Comparison of ENCODE assay signal across 23 cellular contexts in the genomic region with DNA sequence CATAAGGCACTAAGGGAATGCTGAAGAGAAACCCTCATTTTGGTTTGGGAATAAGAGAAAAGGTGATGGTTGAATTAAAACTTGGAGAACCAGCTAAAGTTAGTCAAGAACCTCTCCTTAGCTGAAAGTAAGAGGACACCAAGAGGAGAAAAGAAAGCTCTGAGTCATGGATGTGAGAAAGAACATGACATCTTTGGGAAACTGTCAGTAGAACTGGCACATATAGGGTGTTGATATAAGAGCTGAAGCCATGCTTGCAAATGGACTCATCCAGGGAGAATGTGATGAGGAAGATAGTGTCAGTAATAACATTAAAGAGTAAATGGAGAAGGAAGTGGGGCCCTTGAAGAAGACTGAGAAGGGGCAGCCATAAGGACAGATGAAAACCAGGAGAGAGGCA. TPM values are rescaled to one million over a fixed set of nuclear protein-coding genes. Genes with fewer than 3 reads are reported as not detected.
A peak's percentile ranks its signal among the peaks of the same experiment; 100 is the strongest.
DNase-seq lines count a peak whose midpoint lies in the region; ATAC-seq, FAIRE-seq and TF ChIP-seq lines count a peak whose summit lies in the region.
"Had no signal": no experiment of that assay in that cellular context is flagged by ENCODE, and none has a peak within 500 bp of the region (broad histone marks: within the 10 kb centered on the region; RNA-seq: fewer than 3 reads in every experiment).

No MANE protein-coding gene starts in this region.

- no peak overlapping the region for H3K27ac ChIP-seq in brain microvascular endothelial cell
- H3K27ac ChIP-seq: body of pancreas, colonic mucosa, heart left ventricle, KMS-11, thyroid gland had no signal

- DNase-seq in activated T-cell treated with anti-CD3 and anti-CD28 coated beads, Interleukin-2, amount 50 U/mL, for 4 hours: no peak
- DNase-seq in activated T-cell treated with anti-CD3 and anti-CD28 coated beads, Interleukin-2, amount 50 U/mL, for 1 hour: no peak
- DNase-seq in HCEC 1CT: peak; percentile 12
- DNase-seq in brain microvascular endothelial cell: peak; percentile 39
- DNase-seq in naive thymus-derived CD8-positive, alpha-beta T cell: no peak
- no peak for DNase-seq in NCI-H2107 (lab: John Stamatoyannopoulos, UW)
- no peak for DNase-seq in RCC 7860 (ENCODE audit: low spot score)
- no peak for DNase-seq in NCI-H748 (lab: John Stamatoyannopoulos, UW; ENCODE audit: unreplicated experiment)
- DNase-seq: activated B cell treated with CpG ODN at 0.5 μM for 24 hours; activated naive CD8-positive, alpha-beta T cell treated with anti-CD3 and anti-CD28 coated beads, Interleukin-2, amount 10 ng/mL, durations not matched to agents 7 days and 5 days; body of pancreas; CD4-positive, alpha-beta memory T cell; colonic mucosa; heart left ventricle; left ventricle myocardium superior; NCI-H2029; NCI-H446; posterior cingulate gyrus; stimulated activated naive B cell treated with anti-CD40 and anti-IgM and Interleukin-4, amounts not matched to agents 10 μg/mL and 1 μg/mL and 100 μg/mL, for 72 hours; thyroid gland had no signal

- peaks cover 8% of the 10 kb centered on the region for H3K9me3 Mint-ChIP-seq in activated T-cell treated with anti-CD3 and anti-CD28 coated beads, Interleukin-2, amount 50 U/mL, for 4 hours
- peaks cover 0 to 3% (median 0%) of the 10 kb centered on the region in 9 donors for H3K9me3 Mint-ChIP-seq in naive thymus-derived CD8-positive, alpha-beta T cell
- H3K9me3 Mint-ChIP-seq: activated B cell treated with CpG ODN at 0.5 μM for 24 hours had no signal

- H3K4me1 Mint-ChIP-seq in activated T-cell treated with anti-CD3 and anti-CD28 coated beads, Interleukin-2, amount 50 U/mL, for 4 hours (ENCODE audit: low read depth): peaks cover 73% of the 10 kb centered on the region
- peaks cover 39 to 65% (median 63%) of the 10 kb centered on the region in 4 donors for H3K4me1 Mint-ChIP-seq in naive thymus-derived CD8-positive, alpha-beta T cell

- TF ChIP-seq CTCF in brain microvascular endothelial cell (IDR thresholded peaks at IDR 0.05; ENCODE audit: low read depth, low read length, missing control alignments): no peak

- H3K36me3 Mint-ChIP-seq in activated T-cell treated with anti-CD3 and anti-CD28 coated beads, Interleukin-2, amount 50 U/mL, for 4 hours (ENCODE audit: insufficient read depth): peaks cover 73% of the 10 kb centered on the region
- H3K36me3 Mint-ChIP-seq in naive thymus-derived CD8-positive, alpha-beta T cell: peaks cover 29 to 72% (median 46%) of the 10 kb centered on the region in 3 donors

- POLR2A ChIA-PET in naive thymus-derived CD8-positive, alpha-beta T cell (lab: Charles Lee): interaction anchor here (0.7 kb wide), 1 partner anchor 70 kb away, joined by 3 read pairs; no protein-coding TSS in a partner anchor

- H3K4me3 ChIP-seq in brain microvascular endothelial cell (ENCODE audit: low read depth, low read length): no peak overlapping the region
- H3K4me3 ChIP-seq: body of pancreas, colonic mucosa, HAP-1, heart left ventricle, thyroid gland had no signal

- peak overlapping the region in 9 of 10 donors; percentile 0 to 94 (median 60) for H3K27ac Mint-ChIP-seq in naive thymus-derived CD8-positive, alpha-beta T cell
- H3K27ac Mint-ChIP-seq: activated B cell treated with CpG ODN at 0.5 μM for 24 hours; activated naive CD8-positive, alpha-beta T cell treated with anti-CD3 and anti-CD28 coated beads, Interleukin-2, amount 10 ng/mL, durations not matched to agents 7 days and 5 days; stimulated activated naive B cell treated with anti-CD40 and anti-IgM and Interleukin-4, amounts not matched to agents 10 μg/mL and 1 μg/mL and 100 μg/mL, for 72 hours had no signal

- ATAC-seq in activated T-cell treated with anti-CD3 and anti-CD28 coated beads, Interleukin-2, amount 50 U/mL, for 4 hours: peak; percentile 51 to 54
- no peak for ATAC-seq in naive thymus-derived CD8-positive, alpha-beta T cell
- ATAC-seq: body of pancreas; heart left ventricle; left ventricle myocardium superior; Panc1; stimulated activated naive B cell treated with anti-CD40 and anti-IgM and Interleukin-4, amounts not matched to agents 10 μg/mL and 1 μg/mL and 100 μg/mL, for 72 hours had no signal

- FAIRE-seq in RCC 7860 (lab: Jason Lieb, UNC): no peak

- H3K36me3 ChIP-seq in brain microvascular endothelial cell (replicated peaks): no peaks in the 10 kb centered on the region
- H3K36me3 ChIP-seq: colonic mucosa, HAP-1, thyroid gland had no signal

- H3K4me3 Mint-ChIP-seq in activated T-cell treated with anti-CD3 and anti-CD28 coated beads, Interleukin-2, amount 50 U/mL, for 4 hours: no peak overlapping the region
- no peak overlapping the region for H3K4me3 Mint-ChIP-seq in naive thymus-derived CD8-positive, alpha-beta T cell
- H3K4me3 Mint-ChIP-seq: activated B cell treated with CpG ODN at 0.5 μM for 24 hours; activated naive CD8-positive, alpha-beta T cell treated with anti-CD3 and anti-CD28 coated beads, Interleukin-2, amount 10 ng/mL, durations not matched to agents 7 days and 5 days; CD4-positive, alpha-beta memory T cell; stimulated activated naive B cell treated with anti-CD40 and anti-IgM and Interleukin-4, amounts not matched to agents 10 μg/mL and 1 μg/mL and 100 μg/mL, for 72 hours had no signal

- H3K27me3 ChIP-seq in brain microvascular endothelial cell (replicated peaks): no peaks in the 10 kb centered on the region
- H3K27me3 ChIP-seq: body of pancreas, colonic mucosa, heart left ventricle, thyroid gland had no signal

- in situ Hi-C loops in brain microvascular endothelial cell (cut with HindIII; ENCODE audit: low pct_ligation_motif_present, low sequenced_read_pairs): no loop called here

- no peaks in the 10 kb centered on the region for H3K27me3 Mint-ChIP-seq in activated T-cell treated with anti-CD3 and anti-CD28 coated beads, Interleukin-2, amount 50 U/mL, for 4 hours (ENCODE audit: low read depth)
- no peaks in the 10 kb centered on the region for H3K27me3 Mint-ChIP-seq in naive thymus-derived CD8-positive, alpha-beta T cell
- H3K27me3 Mint-ChIP-seq: activated B cell treated with CpG ODN at 0.5 μM for 24 hours; activated naive CD8-positive, alpha-beta T cell treated with anti-CD3 and anti-CD28 coated beads, Interleukin-2, amount 10 ng/mL, durations not matched to agents 7 days and 5 days; CD4-positive, alpha-beta memory T cell; stimulated activated naive B cell treated with anti-CD40 and anti-IgM and Interleukin-4, amounts not matched to agents 10 μg/mL and 1 μg/mL and 100 μg/mL, for 72 hours had no signal

RNA-seq across cellular contexts. Expression of gene LRRC8C, which starts 54.3 kb away (rescaled TPM):
- 10 to 100 TPM; 59.0 to 78.1 (median 74.3) TPM for total RNA-seq in activated T-cell treated with anti-CD3 and anti-CD28 coated beads, Interleukin-2, amount 50 U/mL, for 4 hours
- total RNA-seq in naive thymus-derived CD8-positive, alpha-beta T cell: 10 to 100 TPM; 52.2 to 53.3 TPM
- polyA plus RNA-seq in naive thymus-derived CD8-positive, alpha-beta T cell: 10 to 100 TPM; 10.0 to 19.2 (median 14.2) TPM

Comparison
In these comparisons a context has a peak if more than half of its experiments do, and no peak if none do; other contexts are left out.
1. ATAC-seq: peak in activated T-cell treated with anti-CD3 and anti-CD28 coated beads, Interleukin-2, amount 50 U/mL, for 4 hours (2 of 2); none in naive thymus-derived CD8-positive, alpha-beta T cell (0 of 2).
2. DNase-seq: peak in HCEC 1CT (single experiment) and brain microvascular endothelial cell (single experiment); none in activated T-cell treated with anti-CD3 and anti-CD28 coated beads, Interleukin-2, amount 50 U/mL, for 4 hours (single experiment), activated T-cell treated with anti-CD3 and anti-CD28 coated beads, Interleukin-2, amount 50 U/mL, for 1 hour (single experiment), naive thymus-derived CD8-positive, alpha-beta T cell (0 of 10), NCI-H2107 (single experiment), RCC 7860 (single experiment) and NCI-H748 (single experiment).